ENCODE assay signal across 12 cellular contexts in genomic region chr4:55303818-55304217, GRCh38. TPM values are rescaled to one million over a fixed set of nuclear protein-coding genes. Genes with fewer than 3 reads are reported as not detected.
DNase-seq lines count a peak whose midpoint lies in the region; ATAC-seq and TF ChIP-seq lines count a peak whose summit lies in the region.
"Had no signal": no experiment of that assay in that cellular context is flagged by ENCODE, and none has a peak within 500 bp of the region (broad histone marks: within the 10 kb centered on the region; RNA-seq: fewer than 3 reads in every experiment).

No MANE protein-coding gene starts in this region.

- H3K4me1 Mint-ChIP-seq in progenitor cell of endocrine pancreas (ENCODE audit: low read depth) (no peaks in the 10 kb centered on the region), T-helper 17 cell (no peaks in the 10 kb centered on the region)

- no peaks in the 10 kb centered on the region for H3K36me3 ChIP-seq in PC-9 (ENCODE audit: low read depth)
- H3K36me3 ChIP-seq: WERI-Rb-1 had no signal

- DNase-seq in Daoy (ENCODE audit: low read depth) (peak; percentile 6), PC-9 (peak; percentile 52 to 80), fibroblast of pulmonary artery (ENCODE audit: low read depth) (peak; percentile 77), non-pigmented ciliary epithelial cell (ENCODE audit: low read depth) (peak; percentile 47), HuH-7 (ENCODE audit: low spot score) (no peak), progenitor cell of endocrine pancreas (ENCODE audit: low spot score, unreplicated experiment) (no peak), T-helper 17 cell (no peak)
- DNase-seq: activated T-cell treated with anti-CD3 and anti-CD28 coated beads for 4 hours, WERI-Rb-1 had no signal

- no peak for TF ChIP-seq CTCF in PC-9 (conservative IDR thresholded peaks at IDR 0.05)
- TF ChIP-seq CTCF in fibroblast of pulmonary artery (IDR thresholded peaks at IDR 0.05; ENCODE audit: low read length, missing control alignments): no peak
- no peak for TF ChIP-seq CTCF in progenitor cell of endocrine pancreas (IDR thresholded peaks at IDR 0.05; ENCODE audit: unreplicated experiment)

- H3K36me3 Mint-ChIP-seq in progenitor cell of endocrine pancreas (ENCODE audit: insufficient read depth): no peaks in the 10 kb centered on the region
- H3K36me3 Mint-ChIP-seq in T-helper 17 cell (ENCODE audit: low read depth): peaks cover 2% of the 10 kb centered on the region

- H3K9me3 Mint-ChIP-seq in progenitor cell of endocrine pancreas (ENCODE audit: low read depth): peaks cover 3% of the 10 kb centered on the region

- peak overlapping the region; percentile 61 for H3K27ac ChIP-seq in PC-9
- H3K27ac ChIP-seq: C4-2B, skin epidermis, WERI-Rb-1 had no signal

- H3K4me3 Mint-ChIP-seq in progenitor cell of endocrine pancreas (ENCODE audit: low read depth): no peak overlapping the region
- no peak overlapping the region for H3K4me3 Mint-ChIP-seq in T-helper 17 cell

- H3K27ac Mint-ChIP-seq in progenitor cell of endocrine pancreas: no peak overlapping the region
- H3K27ac Mint-ChIP-seq in T-helper 17 cell: no peak overlapping the region

- H3K27me3 Mint-ChIP-seq in progenitor cell of endocrine pancreas (no peaks in the 10 kb centered on the region), T-helper 17 cell (peaks cover 7% of the 10 kb centered on the region)

- ATAC-seq in HG03442 (IDR thresholded peaks at IDR 0.05; ENCODE audit: unreplicated experiment): no peak
- ATAC-seq in T-helper 17 cell: no peak

- H3K9me2 ChIP-seq in PC-9 (ENCODE audit: insufficient read depth): no peaks in the 10 kb centered on the region

- H3K9me3 ChIP-seq in PC-9 (ENCODE audit: insufficient read depth, low read depth): no peaks in the 10 kb centered on the region
- H3K9me3 ChIP-seq in T-helper 17 cell (ENCODE audit: control insufficient read depth, low read length, poor library complexity, severe bottlenecking): no peaks in the 10 kb centered on the region

- H3K4me1 ChIP-seq in PC-9 (replicated peaks; ENCODE audit: insufficient read depth): peaks cover 14% of the 10 kb centered on the region

- H3K79me2 ChIP-seq in PC-9 (ENCODE audit: low read depth): no peaks in the 10 kb centered on the region

- BruUV-seq in PC-9 (replicated peaks; lab: Mats Ljungman, UMichigan): no TSS peak

- CTCF ChIA-PET in PC-9 (lab: Charles Lee): interaction anchor here (0.6 kb wide), 1 partner anchor 146 kb away, joined by 8 read pairs; no protein-coding TSS in a partner anchor

- H3F3A ChIP-seq in PC-9 (ENCODE audit: insufficient read depth, low read depth): peaks cover 7% of the 10 kb centered on the region; the same call in 1 of the 2 replicates

- H3K27me3 ChIP-seq in PC-9 (ENCODE audit: insufficient read depth, low read depth): no peaks in the 10 kb centered on the region

- POLR2A ChIA-PET in PC-9 (lab: Charles Lee; ENCODE audit: unreplicated experiment): no interaction called here

- H4K20me1 ChIP-seq in PC-9 (ENCODE audit: insufficient read depth): no peaks in the 10 kb centered on the region

- H2AFZ ChIP-seq in PC-9: no peak overlapping the region

- peak overlapping the region; percentile 42; the same call in 1 of the 2 replicates for H3K4me2 ChIP-seq in PC-9

- intact Hi-C loops in PC-9 (cut with micrococcal nuclease; ENCODE audit: unreplicated experiment): loop anchor here (5.0 kb wide), 2 partner anchors 122 to 428 kb away; no protein-coding TSS in a partner anchor

- H3K4me3 ChIP-seq in PC-9 (no peak overlapping the region), fibroblast of pulmonary artery (replicated peaks; ENCODE audit: low read depth, low read length) (no peak overlapping the region)
- H3K4me3 ChIP-seq: skin epidermis had no signal

RNA-seq across cellular contexts. Expression of gene SRD5A3, which starts 42.2 kb away (rescaled TPM):
- 4.8 and 5.4 TPM in 2 replicates for total RNA-seq in Daoy (2014; rRNA removed; shearing (Covaris generic))
- 7.3 and 9.9 TPM in 2 replicates for total RNA-seq in PC-9 (2021)
- total RNA-seq in progenitor cell of endocrine pancreas: 12.1 and 13.2 TPM in 2 replicates
- 1 to 10 TPM; 1.8 to 2.6 TPM for total RNA-seq in T-helper 17 cell

Comparison
In these comparisons a context has a peak if more than half of its experiments do, and no peak if none do; other contexts are left out.
1. DNase-seq: peak in Daoy (single experiment), PC-9 (2 of 2), fibroblast of pulmonary artery (single experiment) and non-pigmented ciliary epithelial cell (single experiment); none in HuH-7 (single experiment), progenitor cell of endocrine pancreas (single experiment) and T-helper 17 cell (0 of 3).